Comparison of ENCODE assay signal across 20 cellular contexts in the genomic region with DNA sequence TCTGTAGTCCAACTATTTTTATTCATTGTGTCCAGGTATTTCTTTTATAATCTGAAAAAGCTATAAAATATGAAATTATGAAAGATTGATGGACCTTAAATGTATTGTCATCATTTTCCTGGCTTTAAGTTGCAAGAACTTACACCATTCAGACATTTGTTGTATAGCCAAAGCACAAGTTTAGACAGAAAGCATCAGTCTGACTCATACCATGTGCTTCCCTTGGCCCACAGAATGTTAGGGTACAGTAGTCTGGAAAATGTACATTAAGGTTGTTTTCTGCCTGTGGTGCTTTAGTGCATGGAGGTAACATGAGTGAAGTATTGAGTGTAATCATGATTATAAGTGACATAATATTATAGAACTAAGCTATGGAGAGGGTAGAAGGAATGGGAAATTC.
DNase-seq lines count a peak whose midpoint lies in the region; ATAC-seq, FAIRE-seq and TF ChIP-seq lines count a peak whose summit lies in the region.
"Had no signal": no experiment of that assay in that cellular context is flagged by ENCODE, and none has a peak within 500 bp of the region (broad histone marks: within the 10 kb centered on the region; RNA-seq: fewer than 3 reads in every experiment).

No MANE protein-coding gene starts in this region.

- H3K27ac ChIP-seq in RWPE1 (no peak overlapping the region), RWPE2 (ENCODE audit: poor library complexity, severe bottlenecking) (peak overlapping the region; percentile 46)
- H3K27ac ChIP-seq: BLaER1, C4-2B had no signal

- H3K27me3 ChIP-seq in RWPE2 (ENCODE audit: insufficient read depth, poor library complexity, severe bottlenecking) (no peaks in the 10 kb centered on the region), bronchial epithelial cell (ENCODE audit: control insufficient read depth, insufficient read depth, low read length) (no peaks in the 10 kb centered on the region)
- H3K27me3 ChIP-seq: BLaER1 had no signal

- POLR2A ChIA-PET in RWPE1 (lab: Yijun Ruan, JAX; ENCODE audit: low non-redundant PET) = no interaction called here

- CTCF ChIA-PET in RWPE1 (lab: Yijun Ruan, JAX) = no interaction called here

- DNase-seq in RWPE1 (ENCODE audit: low spot score) (peak; percentile 18), RWPE2 (ENCODE audit: low spot score) (no peak), bronchial epithelial cell (ENCODE audit: low read depth) (peak; percentile 86), GM12892 (ENCODE audit: insufficient read length) (no peak), ACHN (no peak), GM12891 (ENCODE audit: insufficient read length, low spot score) (no peak), NCI-H1417 (lab: John Stamatoyannopoulos, UW) (no peak)
- DNase-seq: Caco-2; CD4-positive, CD25-positive, alpha-beta regulatory T cell; CD8-positive, alpha-beta T cell; DMS153; DND-41; H9 had no signal

- H3K36me3 ChIP-seq in RWPE2 (ENCODE audit: low read depth) (no peaks in the 10 kb centered on the region), bronchial epithelial cell (ENCODE audit: control insufficient read depth, insufficient read depth, low read length) (no peaks in the 10 kb centered on the region)
- H3K36me3 ChIP-seq: BLaER1 had no signal

- H3K9me3 ChIP-seq in RWPE2 (ENCODE audit: severe bottlenecking) = no peaks in the 10 kb centered on the region
- H3K9me3 ChIP-seq: Caco-2 had no signal

- H3K4me1 ChIP-seq in RWPE2 (ENCODE audit: insufficient read depth, poor library complexity, severe bottlenecking) = peaks cover 19% of the 10 kb centered on the region
- H3K4me1 ChIP-seq: Caco-2 had no signal

- peak; percentile 81 for ATAC-seq in RWPE2 (ENCODE audit: low read depth)
- ATAC-seq in esophagus mucosa = peak; percentile 68
- ATAC-seq: CD8-positive, alpha-beta T cell; GM23338; HCT116 had no signal

- TF ChIP-seq CTCF in RWPE1 (conservative IDR thresholded peaks at IDR 0.05; ENCODE audit: low read depth) (no peak), RWPE2 (IDR thresholded peaks at IDR 0.05; ENCODE audit: poor library complexity, severe bottlenecking) (no peak), bronchial epithelial cell (IDR thresholded peaks at IDR 0.05; ENCODE audit: insufficient read depth, low read length, severe bottlenecking) (no peak)

- in situ Hi-C loops in ACHN (cut with HindIII; ENCODE audit: low pct_ligation_motif_present, low pct_unique_long_range_greater_than_20kb, low sequenced_read_pairs) = no loop called here

- no peak for TF ChIP-seq POLR2A in GM12892 (IDR thresholded peaks at IDR 0.05; ENCODE audit: low read depth, low read length)
- TF ChIP-seq POLR2A in GM12891 (IDR thresholded peaks at IDR 0.05; ENCODE audit: low read depth, low read length) = no peak

- H3K4me3 ChIP-seq in RWPE2 (ENCODE audit: severe bottlenecking) (no peak overlapping the region), bronchial epithelial cell (ENCODE audit: low read depth, low read length) (no peak overlapping the region)
- H3K4me3 ChIP-seq: BLaER1, GM23338 had no signal

- FAIRE-seq in bronchial epithelial cell (lab: Jason Lieb, UNC) (no peak), GM12892 (lab: Jason Lieb, UNC) (no peak), GM12891 (lab: Jason Lieb, UNC) (no peak)
- FAIRE-seq: G401.6, GM18507 had no signal

TF ChIP-seq in GM12891, 5 proteins besides CTCF, POLR2A, EP300 and RAD21:
- TF ChIP-seq PAX5 (IDR thresholded peaks at IDR 0.05; ENCODE audit: insufficient read depth, low read length, severe bottlenecking) (no peak), POU2F2 (IDR thresholded peaks at IDR 0.05; ENCODE audit: low read depth, low read length) (no peak), POLR2AphosphoS5 (IDR thresholded peaks at IDR 0.05; ENCODE audit: low read depth, low read length) (no peak), SPI1 (IDR thresholded peaks at IDR 0.05; ENCODE audit: low read depth, low read length) (no peak), TAF1 (IDR thresholded peaks at IDR 0.05; ENCODE audit: low read depth, low read length) (no peak)

Comparison
In these comparisons a context has a peak if more than half of its experiments do, and no peak if none do; other contexts are left out.
1. DNase-seq: peak in RWPE1 (single experiment) and bronchial epithelial cell (single experiment); none in RWPE2 (single experiment), GM12892 (single experiment), ACHN (single experiment), GM12891 (single experiment) and NCI-H1417 (0 of 3).